In genomic region chr14:79281244-79282199, GRCh38 we compare ENCODE assay signal across 11 cellular contexts.
A peak's percentile ranks its signal among the peaks of the same experiment; 100 is the strongest.
DNase-seq lines count a peak whose midpoint lies in the region; ATAC-seq and TF ChIP-seq lines count a peak whose summit lies in the region.
"Had no signal": no experiment of that assay in that cellular context is flagged by ENCODE, and none has a peak within 500 bp of the region (broad histone marks: within the 10 kb centered on the region; RNA-seq: fewer than 3 reads in every experiment).

No MANE protein-coding gene starts in this region.

- H3K4me1 ChIP-seq in GM23338 (ENCODE audit: insufficient read depth) (peaks cover 22% of the 10 kb centered on the region), iPS-15b (ENCODE audit: control insufficient read depth, insufficient read depth, low read length) (peaks cover 20% of the 10 kb centered on the region), skeletal muscle satellite cell (ENCODE audit: control insufficient read depth, insufficient read depth, low read length) (peaks cover 21% of the 10 kb centered on the region)

- H3K36me3 Mint-ChIP-seq in GM23338 (ENCODE audit: low read depth): no peaks in the 10 kb centered on the region

- H3K9ac ChIP-seq in iPS-15b (ENCODE audit: low read depth, low read length): no peak overlapping the region
- no peak overlapping the region for H3K9ac ChIP-seq in skeletal muscle satellite cell (ENCODE audit: low read depth, low read length)

- H3K79me2 ChIP-seq in GM23338 (replicated peaks; ENCODE audit: insufficient read depth): no peaks in the 10 kb centered on the region; the same call in 1 of the 2 replicates

- no peaks in the 10 kb centered on the region for H3K9me3 Mint-ChIP-seq in GM23338

- H3K9me2 ChIP-seq in GM23338 (ENCODE audit: insufficient read depth): no peaks in the 10 kb centered on the region

- H4K20me1 ChIP-seq in GM23338 (replicated peaks; ENCODE audit: insufficient read depth): no peaks in the 10 kb centered on the region

- DNase-seq in GM23338 (ENCODE audit: low spot score): peak; percentile 41
- peak; percentile 8 for DNase-seq in NCI-H510A (lab: John Stamatoyannopoulos, UW)
- no peak for DNase-seq in NCI-H1048 (lab: John Stamatoyannopoulos, UW)
- no peak for DNase-seq in LoVo (ENCODE audit: low spot score)
- DNase-seq: dorsolateral prefrontal cortex, NCI-H2029, small intestine had no signal

- peak overlapping the region; percentile 79 for H3K4me3 ChIP-seq in GM23338
- peak overlapping the region; percentile 36 for H3K4me3 ChIP-seq in iPS-15b (ENCODE audit: low read depth, low read length)
- H3K4me3 ChIP-seq in skeletal muscle satellite cell (ENCODE audit: low read length): peak overlapping the region; percentile 13

- no peaks in the 10 kb centered on the region for H3F3A ChIP-seq in GM23338 (replicated peaks; ENCODE audit: low read depth)

- peak overlapping the region; percentile 89 for H3K4me2 ChIP-seq in GM23338
- peak overlapping the region; percentile 93 for H3K4me2 ChIP-seq in skeletal muscle satellite cell (ENCODE audit: low read length)

- peak overlapping the region; percentile 93 for H3K4me3 Mint-ChIP-seq in GM23338

- no peak overlapping the region for H2AFZ ChIP-seq in GM23338

- peaks cover 50% of the 10 kb centered on the region for H3K27me3 Mint-ChIP-seq in GM23338 (ENCODE audit: insufficient read depth, low read depth, poor library complexity)

- peaks cover 35% of the 10 kb centered on the region for H3K4me1 Mint-ChIP-seq in GM23338

- no peak for TF ChIP-seq CTCF in GM23338 (conservative IDR thresholded peaks at IDR 0.05; ENCODE audit: low read depth in 2 of 2)

- no peaks in the 10 kb centered on the region for H3K36me3 ChIP-seq in GM23338 (ENCODE audit: insufficient read depth)
- no peaks in the 10 kb centered on the region for H3K36me3 ChIP-seq in iPS-15b (ENCODE audit: control insufficient read depth, insufficient read depth, low read length)
- H3K36me3 ChIP-seq in skeletal muscle satellite cell (ENCODE audit: insufficient read depth, low read length): no peaks in the 10 kb centered on the region

- no peak overlapping the region for H3K27ac ChIP-seq in GM23338 (ENCODE audit: low read depth)

- no peaks in the 10 kb centered on the region for H3K9me3 ChIP-seq in iPS-15b (ENCODE audit: control insufficient read depth, insufficient read depth, low read length)
- H3K9me3 ChIP-seq in skeletal muscle satellite cell (replicated peaks; ENCODE audit: low read length): no peaks in the 10 kb centered on the region

- peaks cover 68% of the 10 kb centered on the region for H3K27me3 ChIP-seq in GM23338 (ENCODE audit: insufficient read depth)
- H3K27me3 ChIP-seq in iPS-15b (ENCODE audit: control insufficient read depth, insufficient read depth, low read length): peaks cover 56% of the 10 kb centered on the region
- H3K27me3 ChIP-seq in skeletal muscle satellite cell (ENCODE audit: control insufficient read depth, insufficient read depth, low read length): no peaks in the 10 kb centered on the region

- peak; percentile 5 for ATAC-seq in GM23338
- ATAC-seq in HG02885 (IDR thresholded peaks at IDR 0.05; ENCODE audit: poor library complexity, unreplicated experiment): no peak
- ATAC-seq: activated naive CD4-positive, alpha-beta T cell treated with anti-CD3 and anti-CD28 coated beads, Interleukin-2, amount 50 U/mL, for 72 hours had no signal

- no peak overlapping the region for H3K27ac Mint-ChIP-seq in GM23338
- H3K27ac Mint-ChIP-seq: activated naive CD4-positive, alpha-beta T cell treated with anti-CD3 and anti-CD28 coated beads, Interleukin-2, amount 50 U/mL, for 72 hours had no signal

TF ChIP-seq in GM23338, 12 proteins besides CTCF, POLR2A, EP300 and RAD21 (continues in another document):
- TF ChIP-seq ZNF331 (CRISPR knock-in tag; IDR thresholded peaks at IDR 0.05; ENCODE audit: low read depth) (no peak), EZH2phosphoT487 (IDR thresholded peaks at IDR 0.05; ENCODE audit: unreplicated experiment) (no peak), POLR2AphosphoS5 (IDR thresholded peaks at IDR 0.05; ENCODE audit: low read depth) (no peak), REST (IDR thresholded peaks at IDR 0.05; ENCODE audit: unreplicated experiment) (no peak), CREB1 (CRISPR knock-in tag; IDR thresholded peaks at IDR 0.05; ENCODE audit: low read depth) (no peak), ETS1 (IDR thresholded peaks at IDR 0.05) (no peak)

Comparison
In these comparisons a context has a peak if more than half of its experiments do, and no peak if none do; other contexts are left out.
1. DNase-seq: peak in GM23338 (single experiment) and NCI-H510A (single experiment); none in NCI-H1048 (single experiment) and LoVo (single experiment).
2. H3K4me3 ChIP-seq: peak in every context shown above with its lines; median percentile 79 in GM23338; 36 in iPS-15b; 13 in skeletal muscle satellite cell.